In genomic region chr7:32154797-32155196, GRCh38 we compare ENCODE assay signal across 1 cellular context.
TF ChIP-seq lines count a peak whose summit lies in the region.

No MANE protein-coding gene starts in this region.

TF ChIP-seq in SK-N-SH treated with all-trans-retinoic acid at 6 μM for 48 hours, 23 proteins besides CTCF, POLR2A, EP300 and RAD21 (continued from another document):
- TF ChIP-seq CSRNP3 (CRISPR knock-in tag; IDR thresholded peaks at IDR 0.05) (no peak), ZFP30 (CRISPR knock-in tag; IDR thresholded peaks at IDR 0.05) (no peak), ZNF70 (CRISPR knock-in tag; IDR thresholded peaks at IDR 0.05) (no peak), TOX (CRISPR knock-in tag; IDR thresholded peaks at IDR 0.05; ENCODE audit: borderline replicate concordance) (no peak)
TF ChIP-seq in SK-N-SH treated with all-trans-retinoic acid at 6 μM for 48 hours: peak in this region for 0.
